Comparison of ENCODE assay signal across 19 cellular contexts in the genomic region with DNA sequence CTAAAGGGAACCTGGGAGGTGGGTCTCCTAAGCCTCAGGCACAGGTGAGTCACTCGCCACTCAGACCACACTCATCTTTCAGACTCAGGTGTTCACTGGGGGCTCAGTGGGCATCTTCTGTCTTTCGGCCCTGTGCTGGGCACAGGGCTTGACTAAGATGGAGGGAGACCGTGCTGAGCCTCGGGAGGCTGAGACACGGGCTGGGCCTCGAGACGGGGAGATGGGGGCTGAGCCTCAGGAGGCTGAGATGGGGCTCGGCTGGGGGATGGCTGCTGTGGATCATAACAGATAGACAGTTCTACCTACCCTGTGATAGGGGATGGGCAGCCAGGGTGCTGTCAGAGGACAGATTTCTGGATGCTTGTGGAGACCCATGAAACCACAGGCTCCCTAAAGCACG. TPM values are rescaled to one million over a fixed set of nuclear protein-coding genes. Genes with fewer than 3 reads are reported as not detected.
A peak's percentile ranks its signal among the peaks of the same experiment; 100 is the strongest.
DNase-seq lines count a peak whose midpoint lies in the region; ATAC-seq and TF ChIP-seq lines count a peak whose summit lies in the region.
"Had no signal": no experiment of that assay in that cellular context is flagged by ENCODE, and none has a peak within 500 bp of the region (broad histone marks: within the 10 kb centered on the region; RNA-seq: fewer than 3 reads in every experiment).

No MANE protein-coding gene starts in this region.

- H3K23ac ChIP-seq in mesenchymal stem cell (ENCODE audit: low read length in 2 of 2) = no peak overlapping the region

- intact Hi-C loops in uterus (cut with DNase I; ENCODE audit: low total_unique reads) = no loop called here

- no peaks in the 10 kb centered on the region for H3K9me3 Mint-ChIP-seq in activated CD4-positive, alpha-beta T cell treated with anti-CD3 and anti-CD28 coated beads, Interleukin-2, amount 10 ng/mL, durations not matched to agents 7 days and 5 days
- H3K9me3 Mint-ChIP-seq: activated CD4-positive, alpha-beta T cell treated with anti-CD3 and anti-CD28 coated beads, Interleukin-2, amount 10 ng/mL, durations not matched to agents 24 days and 14 days; naive thymus-derived CD8-positive, alpha-beta T cell had no signal

- peak overlapping the region in 1 of 2 experiments; percentile 34 for H3K18ac ChIP-seq in mesenchymal stem cell (ENCODE audit: low read depth in 1 of 2, low read length in 2 of 2)

- TF ChIP-seq POLR2A in uterus (IDR thresholded peaks at IDR 0.05) (no peak), GM18505 (IDR thresholded peaks at IDR 0.05; ENCODE audit: borderline replicate concordance, extremely low read depth, insufficient read depth, insufficient read length) (no peak)

- H3K4ac ChIP-seq in mesenchymal stem cell (ENCODE audit: low read depth in 1 of 2, low read length in 2 of 2) = no peak overlapping the region

- peak overlapping the region; percentile 51 for H3K9ac ChIP-seq in adipocyte (ENCODE audit: low read length)
- peak overlapping the region; percentile 31 for H3K9ac ChIP-seq in mesenchymal stem cell (ENCODE audit: low read length)
- H3K9ac ChIP-seq: parathyroid adenoma had no signal

- 96% methylated on average over 9 of the region's 9 CpGs for WGBS in mesenchymal stem cell

- CTCF ChIA-PET in activated CD4-positive, alpha-beta T cell treated with anti-CD3 and anti-CD28 coated beads, Interleukin-2, amount 10 ng/mL, durations not matched to agents 7 days and 5 days (lab: Charles Lee) = interaction anchor here (1.0 to 13.7 kb wide), 12 partner anchors 11 to 191 kb away, joined by 3 to 216 read pairs (median 5); no protein-coding TSS in a partner anchor

- H4K8ac ChIP-seq in mesenchymal stem cell (ENCODE audit: low read length) = peak overlapping the region; percentile 97

- H3K27ac ChIP-seq in mesenchymal stem cell (ENCODE audit: low read length, poor library complexity, severe bottlenecking) (no peak overlapping the region), uterus (peak overlapping the region; percentile 33 to 66)
- H3K27ac ChIP-seq: cardiac muscle cell, parathyroid adenoma, thoracic aorta had no signal

- no peaks in the 10 kb centered on the region for H3K79me1 ChIP-seq in mesenchymal stem cell (replicated peaks; ENCODE audit: low read length, poor library complexity, severe bottlenecking)

- H3K14ac ChIP-seq in mesenchymal stem cell (ENCODE audit: low read length in 2 of 2) = no peak overlapping the region

- H3K4me1 Mint-ChIP-seq in activated CD4-positive, alpha-beta T cell treated with anti-CD3 and anti-CD28 coated beads, Interleukin-2, amount 10 ng/mL, durations not matched to agents 7 days and 5 days = peaks cover 10% of the 10 kb centered on the region

- no peak overlapping the region for H2AK5ac ChIP-seq in mesenchymal stem cell (ENCODE audit: low read length, severe bottlenecking)

- H3K27ac Mint-ChIP-seq in activated CD4-positive, alpha-beta T cell treated with anti-CD3 and anti-CD28 coated beads, Interleukin-2, amount 10 ng/mL, durations not matched to agents 7 days and 5 days = peak overlapping the region; percentile 75
- H3K27ac Mint-ChIP-seq: activated CD4-positive, alpha-beta T cell treated with anti-CD3 and anti-CD28 coated beads, Interleukin-2, amount 10 ng/mL, durations not matched to agents 24 days and 14 days; B cell had no signal

- no peaks in the 10 kb centered on the region for H3K36me3 ChIP-seq in adipocyte (ENCODE audit: control insufficient read depth, insufficient read depth, low read length, severe bottlenecking)
- no peaks in the 10 kb centered on the region for H3K36me3 ChIP-seq in mesenchymal stem cell (ENCODE audit: control insufficient read depth in 1 of 2, insufficient read depth in 2 of 2, low read depth in 1 of 2, low read length in 2 of 2)
- H3K36me3 ChIP-seq in uterus = no peaks in the 10 kb centered on the region
- H3K36me3 ChIP-seq: cardiac muscle cell, sigmoid colon, thoracic aorta had no signal

- POLR2A ChIA-PET in activated CD4-positive, alpha-beta T cell treated with anti-CD3 and anti-CD28 coated beads, Interleukin-2, amount 10 ng/mL, durations not matched to agents 7 days and 5 days (lab: Charles Lee) = no interaction called here

- no peak overlapping the region for H2BK120ac ChIP-seq in mesenchymal stem cell (ENCODE audit: low read depth, low read length)

- no peak overlapping the region for H3K4me3 Mint-ChIP-seq in activated CD4-positive, alpha-beta T cell treated with anti-CD3 and anti-CD28 coated beads, Interleukin-2, amount 10 ng/mL, durations not matched to agents 7 days and 5 days
- H3K4me3 Mint-ChIP-seq: activated CD4-positive, alpha-beta T cell treated with anti-CD3 and anti-CD28 coated beads, Interleukin-2, amount 10 ng/mL, durations not matched to agents 24 days and 14 days; naive thymus-derived CD8-positive, alpha-beta T cell had no signal

- H2BK5ac ChIP-seq in mesenchymal stem cell (ENCODE audit: low read depth, low read length, poor library complexity, severe bottlenecking) = no peak overlapping the region

- H3K4me2 ChIP-seq in mesenchymal stem cell (ENCODE audit: low read length, poor library complexity, severe bottlenecking) = no peak overlapping the region

- no peaks in the 10 kb centered on the region for H3K36me3 Mint-ChIP-seq in activated CD4-positive, alpha-beta T cell treated with anti-CD3 and anti-CD28 coated beads, Interleukin-2, amount 10 ng/mL, durations not matched to agents 7 days and 5 days (ENCODE audit: low read depth)

- no peak for DNase-seq in activated CD4-positive, alpha-beta T cell treated with anti-CD3 and anti-CD28 coated beads, Interleukin-2, amount 10 ng/mL, durations not matched to agents 7 days and 5 days
- no peak for DNase-seq in activated CD4-positive, alpha-beta T cell treated with anti-CD3 and anti-CD28 coated beads for 48 hours
- DNase-seq in adipocyte (ENCODE audit: low read depth) (no peak), mesenchymal stem cell (no peak), uterus (no peak), NCI-H1092 (lab: John Stamatoyannopoulos, UW) (no peak)
- no peak for DNase-seq in stimulated activated CD8-positive, alpha-beta memory T cell treated with anti-CD3 and anti-CD28 coated beads, Interleukin-4, amount 100 ng/mL, for 48 hours
- DNase-seq: 8988T had no signal

- H2AFZ ChIP-seq in mesenchymal stem cell (ENCODE audit: low read depth, low read length) = no peak overlapping the region
- H2AFZ ChIP-seq: parathyroid adenoma had no signal

- no peak overlapping the region for H2BK12ac ChIP-seq in mesenchymal stem cell (ENCODE audit: low read length in 2 of 2)

- H3K4me1 ChIP-seq in adipocyte (ENCODE audit: control insufficient read depth, insufficient read depth, low read length) (peaks cover 4% of the 10 kb centered on the region), mesenchymal stem cell (ENCODE audit: control insufficient read depth, insufficient read depth, low read depth, low read length) (peaks cover 4% of the 10 kb centered on the region), uterus (peaks cover 0 to 3% of the 10 kb centered on the region in 2 donors)
- H3K4me1 ChIP-seq: parathyroid adenoma had no signal

- no peak for TF ChIP-seq CTCF in uterus (IDR thresholded peaks at IDR 0.05)

- H4K91ac ChIP-seq in mesenchymal stem cell (ENCODE audit: low read length) = no peak overlapping the region

- H3K9me3 ChIP-seq in adipocyte (ENCODE audit: control insufficient read depth, low read length) (no peaks in the 10 kb centered on the region), mesenchymal stem cell (ENCODE audit: control insufficient read depth, low read length) (no peaks in the 10 kb centered on the region), uterus (no peaks in the 10 kb centered on the region)
- H3K9me3 ChIP-seq: sigmoid colon, thoracic aorta had no signal

- H2BK15ac ChIP-seq in mesenchymal stem cell (ENCODE audit: low read depth, poor library complexity, severe bottlenecking) = peak overlapping the region; percentile 87

- H3K27me3 ChIP-seq in adipocyte (replicated peaks; ENCODE audit: control insufficient read depth, insufficient read depth, low read length) (peaks cover 11% of the 10 kb centered on the region), mesenchymal stem cell (ENCODE audit: control insufficient read depth in 1 of 2, insufficient read depth in 1 of 2, low read length in 2 of 2) (peaks cover 11 to 28% of the 10 kb centered on the region in 2 experiments), uterus (no peaks in the 10 kb centered on the region)
- H3K27me3 ChIP-seq: cardiac muscle cell, sigmoid colon had no signal

- no peak for ATAC-seq in GM18505 (IDR thresholded peaks at IDR 0.05; ENCODE audit: unreplicated experiment)

- H3K4me3 ChIP-seq in adipocyte (ENCODE audit: low read length) = no peak overlapping the region
- no peak overlapping the region for H3K4me3 ChIP-seq in mesenchymal stem cell (ENCODE audit: insufficient read depth in 1 of 2, low read depth in 1 of 2, low read length in 2 of 2)
- H3K4me3 ChIP-seq in uterus = no peak overlapping the region
- H3K4me3 ChIP-seq: cardiac muscle cell, sigmoid colon, thoracic aorta had no signal

- peaks cover 3% of the 10 kb centered on the region for H3K27me3 Mint-ChIP-seq in activated CD4-positive, alpha-beta T cell treated with anti-CD3 and anti-CD28 coated beads, Interleukin-2, amount 10 ng/mL, durations not matched to agents 7 days and 5 days
- H3K27me3 Mint-ChIP-seq: B cell had no signal

RNA-seq across cellular contexts. Expression of a gene that starts 15.5 kb away (rescaled TPM):
- total RNA-seq in activated CD4-positive, alpha-beta T cell treated with anti-CD3 and anti-CD28 coated beads, Interleukin-2, amount 10 ng/mL, durations not matched to agents 7 days and 5 days = 1 to 10 TPM; 3.2 to 3.4 TPM
- 0.12 TPM for polyA plus RNA-seq in mesenchymal stem cell (2013, experiment 1 of 2)
- polyA plus RNA-seq in mesenchymal stem cell (2013, experiment 2 of 2) = 0.15 TPM
- 1 to 10 TPM in 2 of 4 donors, under 1 TPM in 1, not detected in 1; 0.29 to 2.6 (median 1.3) TPM for total RNA-seq in uterus
- total RNA-seq: HT1080 had no signal

RNA-seq across cellular contexts. Expression of a gene that starts 59.6 kb away (rescaled TPM):
- not detected for total RNA-seq in activated CD4-positive, alpha-beta T cell treated with anti-CD3 and anti-CD28 coated beads, Interleukin-2, amount 10 ng/mL, durations not matched to agents 7 days and 5 days
- polyA plus RNA-seq in mesenchymal stem cell (2013, experiment 1 of 2) = not detected
- polyA plus RNA-seq in mesenchymal stem cell (2013, experiment 2 of 2) = not detected
- total RNA-seq in uterus = under 1 TPM in 2 of 4 donors, not detected in 2; 0.21 to 0.37 TPM
- total RNA-seq: activated CD4-positive, alpha-beta T cell treated with anti-CD3 and anti-CD28 coated beads, Interleukin-2, amount 10 ng/mL, durations not matched to agents 24 days and 14 days; cardiac muscle cell; dermis microvascular lymphatic vessel endothelial cell; frontal cortex; naive thymus-derived CD8-positive, alpha-beta T cell had no signal
- polyA plus RNA-seq: cardiac muscle cell; naive thymus-derived CD8-positive, alpha-beta T cell had no signal
